Comparison of ENCODE assay signal across 8 cellular contexts in genomic region chr19:51630280-51630679, GRCh38. TPM values are rescaled to one million over a fixed set of nuclear protein-coding genes. Genes with fewer than 3 reads are reported as not detected.
"Had no signal": no experiment of that assay in that cellular context is flagged by ENCODE, and none has a peak within 500 bp of the region (broad histone marks: within the 10 kb centered on the region; RNA-seq: fewer than 3 reads in every experiment).

Gene SIGLEC5 (minus strand): TSS chr19:51630401. CDS start chr19:51630335, 66 bp downstream.

RNA-seq across cellular contexts. Expression of gene SIGLEC5, which starts in this region (rescaled TPM):
- total RNA-seq: activated naive CD4-positive, alpha-beta T cell treated with anti-CD3 and anti-CD28 coated beads, Interleukin-2, amount 50 U/mL, for 72 hours; activated T-helper 17 cell treated with anti-CD3 and anti-CD28 coated beads, Interleukin-2, amount 50 U/mL, for 72 hours; ascending aorta; lung microvascular endothelial cell; mesothelial cell of epicardium; T-helper 2 cell treated with Interferon-gamma antibody and Interleukin-4, amounts not matched to agents 100 ng/mL and 5 ng/mL, for 36 hours had no signal
- polyA plus RNA-seq: SK-N-SH, thymus had no signal
